ENCODE assay signal across 28 cellular contexts in the genomic region with DNA sequence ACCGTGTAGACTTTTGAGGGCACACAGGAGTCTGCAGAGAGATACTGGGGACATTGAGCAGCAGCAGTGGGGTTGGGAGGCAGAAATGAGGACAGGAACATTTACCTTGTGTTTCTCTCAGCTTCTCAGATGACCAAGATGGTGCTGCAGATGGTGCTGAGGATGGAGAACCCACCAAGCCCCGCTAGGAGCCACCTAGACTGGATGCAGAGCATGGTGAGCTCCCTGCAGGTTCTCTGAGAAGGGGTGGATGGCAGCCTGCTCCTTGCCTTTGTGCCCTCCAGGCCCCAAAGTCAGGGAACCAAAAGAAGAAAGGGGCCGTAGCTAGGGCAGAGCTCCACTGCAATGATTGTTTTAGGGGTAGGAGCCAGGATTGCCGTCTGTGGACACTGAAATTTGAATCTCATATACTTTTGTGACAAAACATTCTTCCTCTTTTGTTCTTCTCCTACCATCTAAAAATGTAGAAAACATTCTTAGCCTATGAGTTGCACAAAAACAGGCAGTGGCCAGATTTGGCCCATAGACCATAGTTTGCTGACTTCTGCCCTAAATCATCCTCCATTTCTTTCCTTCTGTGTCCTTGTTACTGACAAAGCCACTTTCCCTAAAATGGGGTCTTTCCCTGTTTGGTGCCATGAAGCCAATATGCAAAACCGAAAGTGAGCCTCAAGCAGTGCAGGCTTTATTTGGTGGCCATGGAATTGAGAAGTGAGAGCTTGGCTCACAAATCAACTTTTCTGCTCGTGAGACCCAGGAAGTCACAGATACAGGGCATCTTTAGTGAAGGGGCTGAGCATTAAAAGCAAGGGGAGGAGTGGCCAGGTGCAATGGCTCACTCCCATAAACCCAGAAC. TPM values are rescaled to one million over a fixed set of nuclear protein-coding genes. Genes with fewer than 3 reads are reported as not detected.
DNase-seq lines count a peak whose midpoint lies in the region; ATAC-seq, FAIRE-seq and TF ChIP-seq lines count a peak whose summit lies in the region.
"Had no signal": no experiment of that assay in that cellular context is flagged by ENCODE, and none has a peak within 500 bp of the region (broad histone marks: within the 10 kb centered on the region; RNA-seq: fewer than 3 reads in every experiment).

No MANE protein-coding gene starts in this region.

- H3K27me3 Mint-ChIP-seq in T-helper 17 cell: no peaks in the 10 kb centered on the region
- H3K27me3 Mint-ChIP-seq: central memory CD8-positive, alpha-beta T cell; T-cell had no signal

- H2AFZ ChIP-seq in GM12878 (ENCODE audit: control insufficient read depth, low read depth, low read length): no peak overlapping the region
- peak overlapping the region; percentile 70 for H2AFZ ChIP-seq in osteoblast (ENCODE audit: low read length)
- H2AFZ ChIP-seq: neural progenitor cell had no signal

- H4K20me1 ChIP-seq in GM12878 (ENCODE audit: control insufficient read depth, insufficient read depth) (no peaks in the 10 kb centered on the region), osteoblast (ENCODE audit: insufficient read depth, low read length) (no peaks in the 10 kb centered on the region)

- H3K36me3 Mint-ChIP-seq in T-helper 17 cell (ENCODE audit: low read depth): peaks cover 21% of the 10 kb centered on the region

- H3K4me1 ChIP-seq in GM12878 (ENCODE audit: control insufficient read depth, insufficient read depth, low read length) (0 out of 2 replicates have a peak, but pooled peaks cover 4% of the 10 kb centered on the region), osteoblast (ENCODE audit: insufficient read depth, low read length) (peaks cover 9% of the 10 kb centered on the region)
- H3K4me1 ChIP-seq: neural progenitor cell, right atrium auricular region, uterus had no signal

- peaks cover 11% of the 10 kb centered on the region for H3K4me1 Mint-ChIP-seq in T-helper 17 cell
- H3K4me1 Mint-ChIP-seq: neural progenitor cell, T-cell had no signal

- ATAC-seq in GM12878: peak; percentile 30; the same call in 1 of the 3 replicates
- ATAC-seq in T-helper 17 cell: no peak
- ATAC-seq in GM19452 (IDR thresholded peaks at IDR 0.05; ENCODE audit: unreplicated experiment): no peak
- ATAC-seq: activated naive CD4-positive, alpha-beta T cell treated with anti-CD3 and anti-CD28 coated beads, Interleukin-2, amount 50 U/mL, for 72 hours; T-cell had no signal

- 60% methylated on average over 6 of the region's 6 CpGs for WGBS in GM12878 (ENCODE audit: insufficient coverage, insufficient replicate concordance, low lambda C conversion rate, missing lambda C conversion rate)

- SMC1A ChIA-PET in GM12878 (lab: Charles Lee; ENCODE audit: uncharacterized antibody, unreplicated experiment): interaction anchor here (0.6 kb wide), 1 partner anchor 151 kb away, joined by 5 read pairs; no protein-coding TSS in a partner anchor

- H3K4me3 Mint-ChIP-seq in T-helper 17 cell: no peak overlapping the region
- H3K4me3 Mint-ChIP-seq: central memory CD8-positive, alpha-beta T cell; neural progenitor cell; T-cell had no signal

- BruUV-seq in GM12878 (replicated peaks; lab: Mats Ljungman, UMichigan): no TSS peak

- in situ Hi-C loops in GM12878 (cut with MboI): no loop called here

- no peak for TF ChIP-seq POLR2A in GM12878 (IDR thresholded peaks at IDR 0.05; ENCODE audit: low read depth, low read length)

- FAIRE-seq in GM12878 (lab: Jason Lieb, UNC): no peak
- FAIRE-seq: endometrium, H54 had no signal

- H3K4me3 ChIP-seq in GM12878: no peak overlapping the region
- no peak overlapping the region for H3K4me3 ChIP-seq in osteoblast (ENCODE audit: insufficient read depth, low read length)
- H3K4me3 ChIP-seq: lung, neural progenitor cell, right atrium auricular region, uterus had no signal

- no peak for TF ChIP-seq CTCF in GM20000 (IDR thresholded peaks at IDR 0.05; ENCODE audit: extremely low read depth, missing control alignments)
- no peak for TF ChIP-seq CTCF in GM12878 (IDR thresholded peaks at IDR 0.05 in 2 of 3, conservative IDR thresholded peaks at IDR 0.05 in 1 of 3; ENCODE audit: control insufficient read depth in 2 of 3, extremely low read depth in 1 of 3, insufficient read depth in 1 of 3, low read depth in 3 of 3, low read length in 3 of 3)
- no peak for TF ChIP-seq CTCF in osteoblast (IDR thresholded peaks at IDR 0.05; ENCODE audit: extremely low read depth, low read depth, low read length)

- H3K79me2 ChIP-seq in GM12878 (ENCODE audit: control insufficient read depth, insufficient read depth, low read length) (no peaks in the 10 kb centered on the region), osteoblast (ENCODE audit: insufficient read depth, low read length) (no peaks in the 10 kb centered on the region)

- POLR2A ChIA-PET in GM12878 (lab: Charles Lee): no interaction called here

- H3K27me3 ChIP-seq in GM12878 (replicated peaks in 1 of 2; ENCODE audit: control insufficient read depth in 2 of 2, insufficient read depth in 2 of 2, low read length in 1 of 2) (no peaks in the 10 kb centered on the region), osteoblast (ENCODE audit: insufficient read depth, low read length) (no peaks in the 10 kb centered on the region)
- H3K27me3 ChIP-seq: neural progenitor cell, right atrium auricular region, uterus had no signal

- H3K9me3 ChIP-seq in GM12878 (replicated peaks; ENCODE audit: control insufficient read depth, insufficient read depth, low read length) (no peaks in the 10 kb centered on the region), osteoblast (ENCODE audit: low read depth, low read length) (no peaks in the 10 kb centered on the region), T-helper 17 cell (ENCODE audit: control insufficient read depth, low read length, poor library complexity, severe bottlenecking) (no peaks in the 10 kb centered on the region)
- H3K9me3 ChIP-seq: right atrium auricular region, uterus had no signal

- CTCF ChIA-PET in GM12878 (lab: Yijun Ruan, JAX): interaction anchor here (1.0 to 1.4 kb wide), 2 partner anchors 128 to 141 kb away, joined by 3 read pairs; no protein-coding TSS in a partner anchor

- TF ChIP-seq RAD21 in GM12878 (IDR thresholded peaks at IDR 0.05; ENCODE audit: insufficient read depth, low read depth, low read length): no peak

- no peak overlapping the region for H3K27ac ChIP-seq in GM12878 (ENCODE audit: control insufficient read depth, insufficient read depth)
- no peak overlapping the region for H3K27ac ChIP-seq in osteoblast (ENCODE audit: low read depth, low read length)
- H3K27ac ChIP-seq: neural progenitor cell, right atrium auricular region, uterus had no signal

- no peak overlapping the region for H3K27ac Mint-ChIP-seq in T-helper 17 cell
- H3K27ac Mint-ChIP-seq: neural progenitor cell, T-cell had no signal

- RAD21 ChIA-PET in GM12878 (lab: Charles Lee; ENCODE audit: unreplicated experiment): no interaction called here

- peak; percentile 39 for DNase-seq in D341Med (ENCODE audit: low spot score)
- peak; percentile 6 for DNase-seq in GM20000 (ENCODE audit: low spot score)
- peak; percentile 19 for DNase-seq in GM12878 (ENCODE audit: low read depth, low spot score)
- peak; percentile 47 for DNase-seq in osteoblast (ENCODE audit: insufficient read length, low spot score, missing footprints)
- no peak for DNase-seq in T-helper 17 cell
- DNase-seq in HuH-7.5 (ENCODE audit: low spot score): no peak
- no peak for DNase-seq in HUDEP-2 (lab: John Stamatoyannopoulos, UW; ENCODE audit: unreplicated experiment in 76 of 76)
- DNase-seq: activated CD4-positive, CD25-positive, alpha-beta regulatory T cell; Calu3; dermis blood vessel endothelial cell; KG1; NCI-H1417 treated with DMSO at 0.1 percent for 48 hours; NCI-H2081; NCI-H774; RPMI8226; stimulated activated CD4-positive, alpha-beta T cell treated with anti-CD3 and anti-CD28 coated beads, Interleukin-2, amount 100 ng/mL, for 48 hours; stimulated activated naive CD4-positive, alpha-beta T cell; T-cell; uterus had no signal

- TF ChIP-seq EP300 in GM12878 (IDR thresholded peaks at IDR 0.05; ENCODE audit: borderline replicate concordance in 1 of 2, control insufficient read depth in 1 of 2, low read depth in 2 of 2, low read length in 2 of 2): no peak

- intact Hi-C loops in GM12878 (cut with micrococcal nuclease; ENCODE audit: unreplicated experiment): no loop called here

- H3K4me2 ChIP-seq in GM12878 (ENCODE audit: control insufficient read depth, insufficient read depth) (no peak overlapping the region), osteoblast (ENCODE audit: insufficient read depth, low read length) (peak overlapping the region; percentile 0)
- H3K4me2 ChIP-seq: neural progenitor cell had no signal

- H3K36me3 ChIP-seq in GM12878 (ENCODE audit: control insufficient read depth in 2 of 2, insufficient read depth in 2 of 2, low read length in 1 of 2) (no peaks in the 10 kb centered on the region), osteoblast (ENCODE audit: insufficient read depth, low read length) (no peaks in the 10 kb centered on the region)
- H3K36me3 ChIP-seq: neural progenitor cell, uterus had no signal

- no peak overlapping the region for H3K9ac ChIP-seq in GM12878 (ENCODE audit: control insufficient read depth, insufficient read depth, low read length)
- H3K9ac ChIP-seq: neural progenitor cell had no signal

TF ChIP-seq in GM12878, 131 proteins besides CTCF, POLR2A, EP300 and RAD21 (continues in another document):
- no peak for TF ChIP-seq NR2C2 (IDR thresholded peaks at IDR 0.05; ENCODE audit: borderline replicate concordance, control insufficient read depth, insufficient read length, low read depth)
- no peak for TF ChIP-seq FOXM1 (IDR thresholded peaks at IDR 0.05; ENCODE audit: low read depth, low read length)
- TF ChIP-seq TCF7 (IDR thresholded peaks at IDR 0.05; ENCODE audit: borderline replicate concordance): no peak
- TF ChIP-seq TCF12 (IDR thresholded peaks at IDR 0.05; ENCODE audit: low read depth, low read length): no peak

RNA-seq across cellular contexts. Expression of a gene that starts 11.9 kb away (rescaled TPM):
- 1.7 and 2.4 TPM in 2 replicates for total RNA-seq in GM12878 (2013; cell fraction: nucleolus; rRNA removed)
- total RNA-seq in GM12878 (2014; rRNA removed) (0.17 TPM in 1 of 2 replicates, not detected in the other), GM12878 (2014; rRNA removed; fragmentation: Illumina TruSeq; extraction: Trizol) (0.18 and 0.22 TPM in 2 replicates), GM12878 (2021) (0.13 and 0.46 TPM in 2 replicates), osteoblast (0.36 and 1.2 TPM in 2 replicates), T-helper 17 cell (10 to 100 TPM in 1 of 2 donors, 1 to 10 TPM in 1; 6.4 to 13.2 TPM)
- 0.47 TPM for polyA plus RNA-seq in GM12878 (2011; ENCODE audit: low read depth)
- polyA plus RNA-seq in GM12878 (2011; rRNA removed) (0.07 TPM in 1 of 2 replicates, not detected in the other), GM12878 (2014; fragmentation: Illumina TruSeq; extraction: Trizol) (0.38 TPM in 1 of 2 replicates, not detected in the other), GM12878 (2014; fragmentation: Nextera tagmentation; extraction: Ambion mirVana) (under 1 TPM; 0.04 to 0.06 TPM), GM12878 (2014; rRNA removed) (0.13 and 0.80 TPM in 2 replicates), GM12878 (2016; fragmentation: Nextera tagmentation; extraction: Ambion mirVana) (not detected)
- 0.09 TPM in 1 of 2 replicates, not detected in the other for polyA plus RNA-seq in GM12878 (2011; cell fraction: cytosol; rRNA removed)
- 0.19 and 0.63 TPM in 2 replicates for polyA plus RNA-seq in GM12878 (2011; cell fraction: nucleus; rRNA removed)
- 0.39 and 0.50 TPM in 2 replicates for polyA plus RNA-seq in GM12878 (2012)
- 0.31 TPM in 1 of 2 replicates, not detected in the other for polyA minus RNA-seq in GM12878 (2011; rRNA and poly(A)+ RNA removed)
- polyA minus RNA-seq in GM12878 (2011; cell fraction: cytosol; rRNA and poly(A)+ RNA removed): not detected in 2 replicates
- polyA minus RNA-seq in GM12878 (2011; cell fraction: nucleus; rRNA and poly(A)+ RNA removed): 0.19 TPM in 1 of 2 replicates, not detected in the other
- total RNA-seq: SK-MEL-5 had no signal

Comparison
In these comparisons a context has a peak if more than half of its experiments do, and no peak if none do; other contexts are left out.
1. DNase-seq: peak in D341Med (single experiment), GM20000 (single experiment), GM12878 (single experiment) and osteoblast (single experiment); none in T-helper 17 cell (0 of 3), HuH-7.5 (single experiment) and HUDEP-2 (0 of 76).